ENCODE assay signal across 8 cellular contexts in genomic region chr20:32482251-32483220, GRCh38.
DNase-seq lines count a peak whose midpoint lies in the region; ATAC-seq and TF ChIP-seq lines count a peak whose summit lies in the region.

No MANE protein-coding gene starts in this region.

- H3K4me3 Mint-ChIP-seq in HFFc6, result peak overlapping the region; percentile 86

- TF ChIP-seq CTCF in HFFc6 (IDR thresholded peaks at IDR 0.05), result no peak
- TF ChIP-seq CTCF in thoracic aorta (IDR thresholded peaks at IDR 0.05), result no peak

- H3K9me3 ChIP-seq in thoracic aorta, result no peaks in the 10 kb centered on the region

- peaks cover 34% of the 10 kb centered on the region for H3K4me1 Mint-ChIP-seq in HFFc6 (ENCODE audit: low read depth)

- no peak overlapping the region for H3K27ac Mint-ChIP-seq in HFFc6

- H3K4me1 ChIP-seq in thoracic aorta (ENCODE audit: control insufficient read depth in 1 of 2, low read depth in 2 of 2), result peaks cover 7% of the 10 kb centered on the region in 2 donors

- peak overlapping the region; percentile 90 for H3K4me3 ChIP-seq in thoracic aorta

- H3K27me3 ChIP-seq in thoracic aorta (replicated peaks; ENCODE audit: insufficient read depth), result no peaks in the 10 kb centered on the region

- peak overlapping the region in 1 of 2 donors; percentile 15 for H3K27ac ChIP-seq in thoracic aorta

- no peaks in the 10 kb centered on the region for H3K9me3 Mint-ChIP-seq in HFFc6

- no peaks in the 10 kb centered on the region for H3K36me3 Mint-ChIP-seq in HFFc6 (ENCODE audit: low read depth)

- H3K27me3 Mint-ChIP-seq in HFFc6 (ENCODE audit: insufficient read depth), result peaks cover 5% of the 10 kb centered on the region; the same call in 1 of the 2 replicates

- no peaks in the 10 kb centered on the region for H3K36me3 ChIP-seq in thoracic aorta

- DNase-seq in AG08396 (ENCODE audit: low spot score) (peak; percentile 52), HFFc6 (no peak), T-helper 9 cell (peak; percentile 37), ecto neural progenitor cell (ENCODE audit: low spot score) (peak; percentile 80), medulla oblongata (ENCODE audit: extremely low spot score) (peak; percentile 39), thoracic aorta (ENCODE audit: low spot score) (no peak), occipital lobe (lab: John Stamatoyannopoulos, UW) (no peak)

- no peak for ATAC-seq in thoracic aorta (ENCODE audit: insufficient number of reproducible peaks, low FRiP score, low read depth)
- ATAC-seq in HG03139 (IDR thresholded peaks at IDR 0.05; ENCODE audit: unreplicated experiment), result no peak

Comparison
In these comparisons a context has a peak if more than half of its experiments do, and no peak if none do; other contexts are left out.
1. DNase-seq: peak in AG08396 (single experiment), T-helper 9 cell (single experiment), ecto neural progenitor cell (single experiment) and medulla oblongata (single experiment); none in HFFc6 (single experiment), thoracic aorta (single experiment) and occipital lobe (single experiment).